20 cellular contexts compared by ENCODE assay signal in the genomic region with DNA sequence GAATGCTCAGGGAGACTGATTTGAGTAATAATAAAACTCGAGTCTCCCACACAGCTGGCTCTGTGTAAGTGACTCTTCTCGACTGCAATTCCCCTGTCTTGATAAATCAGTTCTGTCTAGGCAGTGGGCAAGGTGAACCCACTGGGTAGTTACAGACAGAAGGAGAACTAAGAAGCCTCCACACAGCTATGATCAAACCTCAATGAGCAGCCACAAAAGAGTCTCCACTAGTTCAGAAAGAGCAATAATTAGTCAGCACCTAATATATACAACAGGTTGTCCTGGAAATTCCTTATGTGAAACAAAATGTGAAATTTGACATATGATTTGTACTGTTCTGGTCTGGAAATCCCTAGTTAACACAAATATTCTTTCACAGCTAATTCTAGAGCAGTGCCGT. TPM values are rescaled to one million over a fixed set of nuclear protein-coding genes. Genes with fewer than 3 reads are reported as not detected.
DNase-seq lines count a peak whose midpoint lies in the region; ATAC-seq, FAIRE-seq and TF ChIP-seq lines count a peak whose summit lies in the region.
"Had no signal": no experiment of that assay in that cellular context is flagged by ENCODE, and none has a peak within 500 bp of the region (broad histone marks: within the 10 kb centered on the region; RNA-seq: fewer than 3 reads in every experiment).

No MANE protein-coding gene starts in this region.

- no peaks in the 10 kb centered on the region for H3K36me3 ChIP-seq in mammary epithelial cell (ENCODE audit: insufficient read depth, low read length)
- H3K36me3 ChIP-seq in breast epithelium: no peaks in the 10 kb centered on the region
- no peaks in the 10 kb centered on the region for H3K36me3 ChIP-seq in GM12878 (ENCODE audit: control insufficient read depth in 2 of 2, insufficient read depth in 2 of 2, low read length in 1 of 2)
- H3K36me3 ChIP-seq in neural progenitor cell: no peaks in the 10 kb centered on the region
- H3K36me3 ChIP-seq: HAP-1 had no signal

- DNase-seq in mammary epithelial cell: no peak
- DNase-seq in breast epithelium (ENCODE audit: low spot score in 2 of 2): no peak
- DNase-seq in GM12878 (ENCODE audit: low read depth, low spot score): no peak
- DNase-seq in omental fat pad (ENCODE audit: low spot score): no peak
- no peak for DNase-seq in neural progenitor cell (ENCODE audit: low spot score)
- DNase-seq: AML-193; Caco-2; CD4-positive, alpha-beta T cell; IMR-90 had no signal

- H3K4me1 ChIP-seq in mammary epithelial cell (ENCODE audit: insufficient read depth, low read length): peaks cover 9% of the 10 kb centered on the region
- no peaks in the 10 kb centered on the region for H3K4me1 ChIP-seq in breast epithelium
- H3K4me1 ChIP-seq in GM12878 (ENCODE audit: control insufficient read depth, insufficient read depth, low read length): no peaks in the 10 kb centered on the region
- no peaks in the 10 kb centered on the region for H3K4me1 ChIP-seq in neural progenitor cell
- H3K4me1 ChIP-seq: A549, Caco-2, HAP-1 had no signal

- no peak overlapping the region for H3K4me3 ChIP-seq in mammary epithelial cell (replicated peaks in 1 of 3; ENCODE audit: insufficient read depth in 1 of 3, low read depth in 2 of 3, low read length in 3 of 3)
- no peak overlapping the region for H3K4me3 ChIP-seq in breast epithelium
- H3K4me3 ChIP-seq in GM12878: no peak overlapping the region
- H3K4me3 ChIP-seq in neural progenitor cell: no peak overlapping the region
- H3K4me3 ChIP-seq: A549, HAP-1, K562 had no signal

- no peaks in the 10 kb centered on the region for H3K9me3 Mint-ChIP-seq in nephron
- no peaks in the 10 kb centered on the region for H3K9me3 Mint-ChIP-seq in neural progenitor cell
- H3K9me3 Mint-ChIP-seq: CD4-positive, alpha-beta T cell had no signal

- H2AFZ ChIP-seq in mammary epithelial cell (ENCODE audit: low read depth, low read length) (peak overlapping the region; percentile 24), GM12878 (ENCODE audit: control insufficient read depth, low read depth, low read length) (no peak overlapping the region), neural progenitor cell (replicated peaks) (no peak overlapping the region)

- in situ Hi-C loops in mammary epithelial cell (cut with MboI; ENCODE audit: low sequenced_read_pairs in 2 of 2): no loop called here
- in situ Hi-C loops in GM12878 (cut with MboI): no loop called here

- H3K4me1 Mint-ChIP-seq in nephron (peaks cover 25% of the 10 kb centered on the region), neural progenitor cell (no peaks in the 10 kb centered on the region)

- TF ChIP-seq POLR2A in breast epithelium (IDR thresholded peaks at IDR 0.05) (no peak), GM12878 (IDR thresholded peaks at IDR 0.05; ENCODE audit: low read depth, low read length) (no peak)

- RAD21 ChIA-PET in GM12878 (lab: Charles Lee; ENCODE audit: unreplicated experiment): no interaction called here

- SMC1A ChIA-PET in GM12878 (lab: Charles Lee; ENCODE audit: uncharacterized antibody, unreplicated experiment): interaction anchor here (0.6 kb wide), 1 partner anchor 26 kb away, joined by 3 read pairs; no protein-coding TSS in a partner anchor

- H3K9me3 ChIP-seq in mammary epithelial cell (replicated peaks; ENCODE audit: insufficient read depth, low read length) (no peaks in the 10 kb centered on the region), breast epithelium (no peaks in the 10 kb centered on the region), GM12878 (replicated peaks; ENCODE audit: control insufficient read depth, insufficient read depth, low read length) (no peaks in the 10 kb centered on the region), neural progenitor cell (ENCODE audit: low read depth) (no peaks in the 10 kb centered on the region)
- H3K9me3 ChIP-seq: A549, Caco-2, HAP-1 had no signal

- POLR2A ChIA-PET in GM12878 (lab: Charles Lee): no interaction called here

- H3K27me3 ChIP-seq in mammary epithelial cell (ENCODE audit: insufficient read depth, low read length) (no peaks in the 10 kb centered on the region), breast epithelium (no peaks in the 10 kb centered on the region), GM12878 (replicated peaks in 1 of 2; ENCODE audit: control insufficient read depth in 2 of 2, insufficient read depth in 2 of 2, low read length in 1 of 2) (no peaks in the 10 kb centered on the region), neural progenitor cell (no peaks in the 10 kb centered on the region)

- no TSS peak for BruUV-seq in mammary epithelial cell (replicated peaks; lab: Mats Ljungman, UMichigan)
- BruUV-seq in GM12878 (replicated peaks; lab: Mats Ljungman, UMichigan): no TSS peak

- intact Hi-C loops in mammary epithelial cell (cut with micrococcal nuclease): no loop called here
- intact Hi-C loops in breast epithelium (cut with DNase I; ENCODE audit: low total_unique reads): no loop called here
- intact Hi-C loops in GM12878 (cut with micrococcal nuclease; ENCODE audit: unreplicated experiment): no loop called here

- H3K4me3 Mint-ChIP-seq in nephron (no peak overlapping the region), neural progenitor cell (no peak overlapping the region)
- H3K4me3 Mint-ChIP-seq: CD4-positive, alpha-beta T cell had no signal

- H3K27ac ChIP-seq in mammary epithelial cell (ENCODE audit: insufficient read depth, low read depth, low read length) (no peak overlapping the region), breast epithelium (no peak overlapping the region), GM12878 (ENCODE audit: control insufficient read depth, insufficient read depth) (no peak overlapping the region), neural progenitor cell (no peak overlapping the region)
- H3K27ac ChIP-seq: 22Rv1, A549, C4-2B had no signal

- TF ChIP-seq EP300 in GM12878 (IDR thresholded peaks at IDR 0.05; ENCODE audit: borderline replicate concordance in 1 of 2, control insufficient read depth in 1 of 2, low read depth in 2 of 2, low read length in 2 of 2): no peak

- peak overlapping the region; percentile 56 to 85 (median 77) for H3K27ac Mint-ChIP-seq in nephron
- H3K27ac Mint-ChIP-seq in neural progenitor cell: no peak overlapping the region
- H3K27ac Mint-ChIP-seq: CD4-positive, alpha-beta T cell had no signal

- no peaks in the 10 kb centered on the region for H4K20me1 ChIP-seq in mammary epithelial cell (ENCODE audit: insufficient read depth, low read length)
- H4K20me1 ChIP-seq in GM12878 (ENCODE audit: control insufficient read depth, insufficient read depth): no peaks in the 10 kb centered on the region
- H4K20me1 ChIP-seq in neural progenitor cell (ENCODE audit: low read depth): no peaks in the 10 kb centered on the region

- no peak overlapping the region for H3K9ac ChIP-seq in mammary epithelial cell (ENCODE audit: insufficient read depth, low read length)
- H3K9ac ChIP-seq in GM12878 (ENCODE audit: control insufficient read depth, insufficient read depth, low read length): no peak overlapping the region
- H3K9ac ChIP-seq in neural progenitor cell: no peak overlapping the region

- no peaks in the 10 kb centered on the region for H3F3A ChIP-seq in neural progenitor cell (ENCODE audit: low read depth)

- H3K36me3 Mint-ChIP-seq in nephron (ENCODE audit: low read depth) (no peaks in the 10 kb centered on the region), neural progenitor cell (no peaks in the 10 kb centered on the region)

- no peak for TF ChIP-seq RAD21 in GM12878 (IDR thresholded peaks at IDR 0.05; ENCODE audit: insufficient read depth, low read depth, low read length)

- CTCF ChIA-PET in mammary epithelial cell (lab: Charles Lee; ENCODE audit: low non-redundant PET): no interaction called here
- CTCF ChIA-PET in GM12878 (lab: Yijun Ruan, JAX): no interaction called here

- ATAC-seq in GM12878 (peak; percentile 29; the same call in 1 of the 3 replicates), omental fat pad (ENCODE audit: low FRiP score) (no peak), GM18909 (IDR thresholded peaks at IDR 0.05; ENCODE audit: poor library complexity, unreplicated experiment) (no peak)
- ATAC-seq: A549, K562 had no signal

- FAIRE-seq in GM12878 (lab: Jason Lieb, UNC): no peak
- FAIRE-seq: A549, D721Med, HTR-8/SVneo, K562 had no signal

- dilution Hi-C loops in mammary epithelial cell (cut with HindIII; ENCODE audit: low sequenced_read_pairs): no loop called here

- H3K79me2 ChIP-seq in mammary epithelial cell (ENCODE audit: insufficient read depth, low read length) (no peaks in the 10 kb centered on the region), GM12878 (ENCODE audit: control insufficient read depth, insufficient read depth, low read length) (no peaks in the 10 kb centered on the region), neural progenitor cell (ENCODE audit: low read depth) (no peaks in the 10 kb centered on the region)

- 95% methylated on average over 3 of the region's 3 CpGs for WGBS in mammary epithelial cell (ENCODE audit: low coverage, missing lambda C conversion rate)
- WGBS in GM12878 (ENCODE audit: insufficient coverage, insufficient replicate concordance, low lambda C conversion rate, missing lambda C conversion rate): 0% methylated on average over 3 of the region's 3 CpGs

- H3K27me3 Mint-ChIP-seq in nephron (ENCODE audit: low read depth) (peaks cover 11% of the 10 kb centered on the region), neural progenitor cell (ENCODE audit: insufficient read depth, low read depth) (peaks cover 2% of the 10 kb centered on the region)

- TF ChIP-seq CTCF in mammary epithelial cell (conservative IDR thresholded peaks at IDR 0.05 in 1 of 2, IDR thresholded peaks at IDR 0.05 in 1 of 2; ENCODE audit: extremely low read depth in 1 of 2, insufficient read depth in 1 of 2, low read depth in 1 of 2, low read length in 2 of 2): no peak
- TF ChIP-seq CTCF in breast epithelium (IDR thresholded peaks at IDR 0.05): no peak
- TF ChIP-seq CTCF in GM12878 (IDR thresholded peaks at IDR 0.05 in 2 of 3, conservative IDR thresholded peaks at IDR 0.05 in 1 of 3; ENCODE audit: control insufficient read depth in 2 of 3, extremely low read depth in 1 of 3, insufficient read depth in 1 of 3, low read depth in 3 of 3, low read length in 3 of 3): no peak
- no peak for TF ChIP-seq CTCF in nephron (IDR thresholded peaks at IDR 0.05; ENCODE audit: unreplicated experiment in 3 of 3)
- TF ChIP-seq CTCF in omental fat pad (IDR thresholded peaks at IDR 0.05): no peak
- no peak for TF ChIP-seq CTCF in neural progenitor cell (IDR thresholded peaks at IDR 0.05)

- H3K4me2 ChIP-seq in mammary epithelial cell (ENCODE audit: insufficient read depth, low read depth, low read length) (no peak overlapping the region), GM12878 (ENCODE audit: control insufficient read depth, insufficient read depth) (no peak overlapping the region), neural progenitor cell (no peak overlapping the region)
- H3K4me2 ChIP-seq: A549 had no signal

RNA-seq across cellular contexts. Expression of gene ACTL7B, which starts 52.1 kb away (rescaled TPM):
- total RNA-seq in mammary epithelial cell (not detected), breast epithelium (under 1 TPM in 1 of 3 donors, not detected in 2; 0.16 TPM), GM12878 (2014; rRNA removed) (not detected in 2 replicates), GM12878 (2014; rRNA removed; fragmentation: Illumina TruSeq; extraction: Trizol) (not detected in 2 replicates), GM12878 (2021) (not detected in 2 replicates), omental fat pad (under 1 TPM in 1 of 4 donors, not detected in 3; 0.32 TPM), neural progenitor cell (ENCODE audit: low replicate concordance) (not detected in 2 replicates)
- polyA plus RNA-seq in mammary epithelial cell (not detected), GM12878 (2011; rRNA removed) (not detected in 2 replicates), GM12878 (2014; fragmentation: Illumina TruSeq; extraction: Trizol) (not detected in 2 replicates), GM12878 (2014; fragmentation: Nextera tagmentation; extraction: Ambion mirVana) (not detected), GM12878 (2014; rRNA removed) (not detected in 2 replicates), GM12878 (2016; fragmentation: Nextera tagmentation; extraction: Ambion mirVana) (not detected)
- polyA minus RNA-seq in mammary epithelial cell: not detected
- total RNA-seq in GM12878 (2013; cell fraction: nucleolus; rRNA removed): 0.20 and 0.46 TPM in 2 replicates
- polyA plus RNA-seq in GM12878 (2011; ENCODE audit: low read depth): not detected
- not detected in 2 replicates for polyA plus RNA-seq in GM12878 (2011; cell fraction: cytosol; rRNA removed)
- 0.12 TPM in 1 of 2 replicates, not detected in the other for polyA plus RNA-seq in GM12878 (2011; cell fraction: nucleus; rRNA removed)
- polyA plus RNA-seq in GM12878 (2012): 0.05 TPM in 1 of 2 replicates, not detected in the other
- not detected in 2 replicates for polyA minus RNA-seq in GM12878 (2011; rRNA and poly(A)+ RNA removed)
- polyA minus RNA-seq in GM12878 (2011; cell fraction: cytosol; rRNA and poly(A)+ RNA removed): not detected in 2 replicates
- 0.19 TPM in 1 of 2 replicates, not detected in the other for polyA minus RNA-seq in GM12878 (2011; cell fraction: nucleus; rRNA and poly(A)+ RNA removed)
- total RNA-seq: Caco-2, H4, IMR-90, K562 had no signal
- polyA plus RNA-seq: A549, BJ, IMR-90, K562 had no signal

RNA-seq across cellular contexts. Expression of gene ACTL7A, which starts 58.4 kb away (rescaled TPM):
- total RNA-seq in mammary epithelial cell (not detected), breast epithelium (not detected), GM12878 (2014; rRNA removed) (0.05 TPM in 1 of 2 replicates, not detected in the other), GM12878 (2014; rRNA removed; fragmentation: Illumina TruSeq; extraction: Trizol) (not detected in 2 replicates), GM12878 (2021) (not detected in 2 replicates), omental fat pad (not detected), neural progenitor cell (ENCODE audit: low replicate concordance) (not detected in 2 replicates)
- polyA plus RNA-seq in mammary epithelial cell (not detected), GM12878 (2011; rRNA removed) (not detected in 2 replicates), GM12878 (2014; fragmentation: Illumina TruSeq; extraction: Trizol) (not detected in 2 replicates), GM12878 (2014; fragmentation: Nextera tagmentation; extraction: Ambion mirVana) (not detected), GM12878 (2014; rRNA removed) (not detected in 2 replicates), GM12878 (2016; fragmentation: Nextera tagmentation; extraction: Ambion mirVana) (not detected)
- not detected for polyA minus RNA-seq in mammary epithelial cell
- not detected in 2 replicates for total RNA-seq in GM12878 (2013; cell fraction: nucleolus; rRNA removed)
- not detected for polyA plus RNA-seq in GM12878 (2011; ENCODE audit: low read depth)
- not detected in 2 replicates for polyA plus RNA-seq in GM12878 (2011; cell fraction: cytosol; rRNA removed)
- polyA plus RNA-seq in GM12878 (2011; cell fraction: nucleus; rRNA removed): not detected in 2 replicates
- not detected in 2 replicates for polyA plus RNA-seq in GM12878 (2012)
- not detected in 2 replicates for polyA minus RNA-seq in GM12878 (2011; rRNA and poly(A)+ RNA removed)
- not detected in 2 replicates for polyA minus RNA-seq in GM12878 (2011; cell fraction: cytosol; rRNA and poly(A)+ RNA removed)
- not detected in 2 replicates for polyA minus RNA-seq in GM12878 (2011; cell fraction: nucleus; rRNA and poly(A)+ RNA removed)
- total RNA-seq: Caco-2; CD4-positive, alpha-beta T cell; H4; IMR-90; K562 had no signal
- polyA plus RNA-seq: A549, BJ, IMR-90, K562 had no signal
